Comparison of ENCODE assay signal across 8 cellular contexts in the genomic region with DNA sequence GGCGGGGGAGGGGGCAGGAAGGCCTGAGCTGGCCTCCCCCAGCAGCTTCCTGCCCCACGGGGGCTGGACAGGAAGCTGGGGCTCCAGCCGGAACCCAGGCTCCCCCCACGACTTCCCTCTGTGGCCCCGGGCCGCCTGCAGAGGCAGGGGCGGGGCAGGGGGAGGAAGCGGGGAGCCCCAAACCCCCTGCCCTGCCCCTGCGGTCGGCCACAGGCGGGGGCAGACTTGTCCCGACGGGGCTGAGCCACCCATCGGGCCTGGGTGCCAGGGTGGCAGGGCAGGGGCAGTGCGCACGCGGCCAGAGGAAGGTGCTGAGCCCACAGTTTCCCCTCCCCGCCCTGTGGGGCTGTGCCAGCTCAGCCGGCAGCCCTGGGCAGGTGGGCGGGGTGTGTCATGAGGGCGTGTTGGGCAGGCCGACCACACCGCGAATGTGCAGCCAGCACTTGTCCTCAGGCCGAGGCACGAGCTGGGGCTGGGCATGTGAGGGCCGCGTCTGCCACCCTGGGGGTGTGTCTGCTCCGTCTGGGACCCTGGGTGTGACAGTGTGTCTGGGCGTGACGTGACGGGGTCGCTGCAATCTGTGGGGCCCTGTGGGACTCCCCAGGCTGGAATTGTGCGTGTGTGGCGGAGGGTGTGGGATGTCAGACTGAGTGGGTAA. TPM values are rescaled to one million over a fixed set of nuclear protein-coding genes. Genes with fewer than 3 reads are reported as not detected.
DNase-seq lines count a peak whose midpoint lies in the region; ATAC-seq and TF ChIP-seq lines count a peak whose summit lies in the region.

No MANE protein-coding gene starts in this region.

- H3K9me3 ChIP-seq in Panc1 (ENCODE audit: control insufficient read depth, insufficient read depth, low read depth, low read length) (no peaks in the 10 kb centered on the region), heart left ventricle (no peaks in the 10 kb centered on the region), sigmoid colon (no peaks in the 10 kb centered on the region)

- TF ChIP-seq POLR2A in GM18526 (IDR thresholded peaks at IDR 0.05; ENCODE audit: extremely low read depth, insufficient read length) = peak; percentile 31
- no peak for TF ChIP-seq POLR2A in heart left ventricle (IDR thresholded peaks at IDR 0.05)
- TF ChIP-seq POLR2A in sigmoid colon (IDR thresholded peaks at IDR 0.05) = no peak

- in situ Hi-C loops in Panc1 (cut with HindIII; ENCODE audit: low pct_unique_long_range_greater_than_20kb, low sequenced_read_pairs) = no loop called here

- 24 to 42% (median 28%) methylated on average over 25 to 35 of the region's 35 CpGs for WGBS in heart left ventricle, 4 donors
- WGBS in sigmoid colon, 2 donors = 5 to 17% methylated on average over 35 of the region's 35 CpGs

- H3K27me3 ChIP-seq in Panc1 (ENCODE audit: control insufficient read depth, insufficient read depth, low read length) = no peaks in the 10 kb centered on the region
- H3K27me3 ChIP-seq in heart left ventricle = no peaks in the 10 kb centered on the region
- H3K27me3 ChIP-seq in sigmoid colon = no peaks in the 10 kb centered on the region

- DNase-seq in Panc1 (ENCODE audit: low read depth, low spot score) (no peak), heart left ventricle (peak; percentile 78 to 91 (median 84)), sigmoid colon (no peak), NCI-H2227 treated with DMSO at 0.1 percent for 48 hours (lab: John Stamatoyannopoulos, UW) (no peak), NCI-H2081 (lab: John Stamatoyannopoulos, UW) (no peak)
- DNase-seq in activated effector memory CD4-positive, alpha-beta T cell treated with anti-CD3 and anti-CD28 coated beads, Interleukin-2, amount 50 U/mL, for 16 hours = peak; percentile 95

- H3K4me3 ChIP-seq in Panc1 (ENCODE audit: low read depth in 2 of 2, low read length in 2 of 2) (no peak overlapping the region), heart left ventricle (peak overlapping the region in 10 of 12 donors; percentile 18 to 49 (median 44)), sigmoid colon (peak overlapping the region in 2 of 4 donors; percentile 5 to 7)

- TF ChIP-seq CTCF in Panc1 (IDR thresholded peaks at IDR 0.05) (no peak), heart left ventricle (IDR thresholded peaks at IDR 0.05) (no peak), sigmoid colon (IDR thresholded peaks at IDR 0.05) (no peak)

- H3K27ac ChIP-seq in Panc1 (ENCODE audit: low read length) (peak overlapping the region; percentile 32), heart left ventricle (peak overlapping the region; percentile 66 to 95 (median 88)), sigmoid colon (peak overlapping the region; percentile 41 to 90 (median 76))

- BruUV-seq in Panc1 (replicated peaks; lab: Mats Ljungman, UMichigan) = no TSS peak

- peaks cover 44% of the 10 kb centered on the region for H3K4me1 ChIP-seq in Panc1 (ENCODE audit: control insufficient read depth, insufficient read depth, low read length)
- peaks cover 4 to 96% (median 63%) of the 10 kb centered on the region in 12 donors for H3K4me1 ChIP-seq in heart left ventricle
- peaks cover 0 to 55% (median 46%) of the 10 kb centered on the region in 4 donors for H3K4me1 ChIP-seq in sigmoid colon

- CTCF ChIA-PET in Panc1 (lab: Charles Lee) = interaction anchor here (0.5 kb wide), 1 partner anchor 123 kb away, joined by 6 read pairs; no protein-coding TSS in a partner anchor

- intact Hi-C loops in Panc1 (cut with micrococcal nuclease; ENCODE audit: unreplicated experiment) (no loop called here), heart left ventricle (cut with DNase I) (loop anchor here in 4 of 10 donors (2.0 to 10.0 kb wide), 5 partner anchors 23 to 237 kb away; a partner anchor contains a TSS), sigmoid colon (cut with DNase I) (no loop called here)

- POLR2A ChIA-PET in Panc1 (lab: Charles Lee) = interaction anchor here (0.6 kb wide), 1 partner anchor 64 kb away, joined by 3 read pairs; no protein-coding TSS in a partner anchor

- TF ChIP-seq EP300 in sigmoid colon (IDR thresholded peaks at IDR 0.05) = no peak

- no peaks in the 10 kb centered on the region for H3K36me3 ChIP-seq in Panc1 (ENCODE audit: control insufficient read depth, insufficient read depth, low read length)
- H3K36me3 ChIP-seq in heart left ventricle = peaks cover 0 to 47% (median 20%) of the 10 kb centered on the region in 9 donors
- peaks cover 0 to 42% (median 15%) of the 10 kb centered on the region in 4 donors for H3K36me3 ChIP-seq in sigmoid colon

- peak; percentile 69 for ATAC-seq in HG02798 (IDR thresholded peaks at IDR 0.05; ENCODE audit: poor library complexity, unreplicated experiment)
- ATAC-seq in Panc1 = no peak
- peak; percentile 8 to 57 (median 38) for ATAC-seq in heart left ventricle

RNA-seq across cellular contexts. Expression of a gene that starts 17.7 kb away (rescaled TPM):
- total RNA-seq in Panc1 (2021; ENCODE audit: unreplicated experiment) = 25.5 TPM
- 23.1 TPM for polyA plus RNA-seq in Panc1 (2012; ENCODE audit: insufficient read length)
- 10 to 100 TPM; 10.0 to 22.2 (median 14.2) TPM for total RNA-seq in heart left ventricle
- polyA plus RNA-seq in heart left ventricle = 10 to 100 TPM; 12.8 to 16.0 TPM
- 10 to 100 TPM in 1 of 4 donors, 1 to 10 TPM in 3; 8.7 to 16.6 (median 9.2) TPM for total RNA-seq in sigmoid colon
- polyA plus RNA-seq in sigmoid colon = 10 to 100 TPM; 11.3 to 23.1 (median 15.6) TPM

RNA-seq across cellular contexts. Expression of a gene that starts 26.1 kb away (rescaled TPM):
- total RNA-seq in Panc1 (2021; ENCODE audit: unreplicated experiment) = 42.6 TPM
- 57.9 TPM for polyA plus RNA-seq in Panc1 (2012; ENCODE audit: insufficient read length)
- 10 to 100 TPM in 8 of 9 donors, 1 to 10 TPM in 1; 9.4 to 68.8 (median 13.9) TPM for total RNA-seq in heart left ventricle
- 10 to 100 TPM; 13.4 to 24.0 TPM for polyA plus RNA-seq in heart left ventricle
- total RNA-seq in sigmoid colon = 10 to 100 TPM; 16.4 to 27.1 (median 18.1) TPM
- polyA plus RNA-seq in sigmoid colon = 10 to 100 TPM in 1 of 3 donors, 1 to 10 TPM in 2; 6.5 to 25.0 (median 7.2) TPM

RNA-seq across cellular contexts. Expression of a gene that starts 36.3 kb away (rescaled TPM):
- total RNA-seq in Panc1 (2021; ENCODE audit: unreplicated experiment) (7.1 TPM), heart left ventricle (1 to 10 TPM; 2.0 to 5.1 (median 3.3) TPM), sigmoid colon (10 to 100 TPM in 3 of 4 donors, 1 to 10 TPM in 1; 7.5 to 14.5 (median 13.6) TPM)
- 9.8 TPM for polyA plus RNA-seq in Panc1 (2012; ENCODE audit: insufficient read length)
- polyA plus RNA-seq in heart left ventricle (10 to 100 TPM in 1 of 2 donors, 1 to 10 TPM in 1; 1.9 to 14.6 TPM), sigmoid colon (10 to 100 TPM in 1 of 3 donors, 1 to 10 TPM in 2; 7.2 to 10.1 (median 8.4) TPM)

RNA-seq across cellular contexts. Expression of a gene that starts 48.7 kb away (rescaled TPM):
- total RNA-seq in Panc1 (2021; ENCODE audit: unreplicated experiment) (4.4 TPM), heart left ventricle (1 to 10 TPM; 1.0 to 5.4 (median 2.5) TPM), sigmoid colon (10 to 100 TPM; 13.6 to 47.1 (median 22.6) TPM)
- polyA plus RNA-seq in Panc1 (2012; ENCODE audit: insufficient read length) = 4.3 TPM
- polyA plus RNA-seq in heart left ventricle (1 to 10 TPM; 2.5 to 6.7 TPM), sigmoid colon (1 to 10 TPM in 2 of 3 donors, under 1 TPM in 1; 0.46 to 9.6 (median 5.8) TPM)

Comparison
In these comparisons a context has a peak if more than half of its experiments do, and no peak if none do; other contexts are left out.
1. DNase-seq: peak in activated effector memory CD4-positive, alpha-beta T cell treated with anti-CD3 and anti-CD28 coated beads, Interleukin-2, amount 50 U/mL, for 16 hours (single experiment) and heart left ventricle (5 of 5); none in Panc1 (single experiment), sigmoid colon (single experiment), NCI-H2227 treated with DMSO at 0.1 percent for 48 hours (single experiment) and NCI-H2081 (0 of 2).
2. H3K27ac ChIP-seq: peak in every context shown above with its lines; median percentile 88 in heart left ventricle; 76 in sigmoid colon; 32 in Panc1.
3. H3K4me3 ChIP-seq: peak in heart left ventricle (10 of 12); none in Panc1 (0 of 2).